Comparison of ENCODE assay signal across 10 cellular contexts in the genomic region with DNA sequence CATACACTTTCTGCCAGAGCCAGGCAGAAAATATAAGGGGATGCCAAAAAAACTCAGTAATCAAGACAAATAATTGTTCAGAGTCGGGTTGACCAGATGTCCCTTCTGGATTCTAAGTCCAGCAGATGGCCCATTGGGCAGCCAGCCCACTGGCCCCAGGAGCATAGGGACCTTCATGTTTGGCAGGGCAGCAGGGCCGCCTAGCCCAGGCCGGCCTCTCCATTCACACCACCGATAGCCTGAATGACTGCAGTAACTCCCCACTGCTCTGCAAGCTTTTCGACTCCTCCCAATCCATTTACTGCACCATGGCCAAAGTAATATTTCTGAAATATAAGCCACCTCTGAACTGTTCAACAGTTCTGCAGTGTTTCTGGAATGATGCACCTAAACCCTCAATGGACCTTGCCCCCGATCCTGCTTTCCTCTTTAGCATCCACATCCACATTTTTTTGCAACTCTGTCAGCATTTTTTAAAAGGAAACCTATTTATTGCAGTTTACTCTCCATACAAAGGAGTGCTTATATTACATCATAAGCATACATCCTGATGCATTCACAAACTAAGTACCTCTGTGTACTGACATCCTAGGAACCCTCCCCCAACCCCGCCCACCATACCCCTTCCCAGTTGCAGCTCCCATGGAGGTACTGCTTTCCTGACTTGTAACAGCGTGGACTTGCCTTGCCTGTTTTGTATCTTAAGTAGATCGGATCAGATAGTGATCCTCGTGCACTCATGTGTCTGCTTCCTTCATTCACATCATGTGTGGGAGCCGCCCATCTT.
DNase-seq lines count a peak whose midpoint lies in the region; ATAC-seq and TF ChIP-seq lines count a peak whose summit lies in the region.
"Had no signal": no experiment of that assay in that cellular context is flagged by ENCODE, and none has a peak within 500 bp of the region (broad histone marks: within the 10 kb centered on the region; RNA-seq: fewer than 3 reads in every experiment).

No MANE protein-coding gene starts in this region.

- ATAC-seq in GM21528 (IDR thresholded peaks at IDR 0.05; ENCODE audit: low FRiP score, unreplicated experiment): no peak
- ATAC-seq in HG03342 (IDR thresholded peaks at IDR 0.05; ENCODE audit: unreplicated experiment): no peak
- ATAC-seq: gastroesophageal sphincter had no signal

- peaks cover 0 to 21% (median 21%) of the 10 kb centered on the region in 5 donors for H3K4me1 ChIP-seq in subcutaneous abdominal adipose tissue (ENCODE audit: control insufficient read depth in 5 of 5, insufficient read depth in 5 of 5, low read length in 5 of 5)

- H3K36me3 ChIP-seq in WERI-Rb-1 (no peaks in the 10 kb centered on the region), subcutaneous abdominal adipose tissue (ENCODE audit: control insufficient read depth in 5 of 5, insufficient read depth in 5 of 5, low read length in 5 of 5) (no peaks in the 10 kb centered on the region)
- H3K36me3 ChIP-seq: cardiac muscle cell, gastroesophageal sphincter had no signal

- H3K9me3 ChIP-seq in WERI-Rb-1 (ENCODE audit: severe bottlenecking): no peaks in the 10 kb centered on the region
- no peaks in the 10 kb centered on the region for H3K9me3 ChIP-seq in subcutaneous abdominal adipose tissue (ENCODE audit: control insufficient read depth in 5 of 5, low read length in 5 of 5)
- H3K9me3 ChIP-seq: gastroesophageal sphincter had no signal

- H3K27ac ChIP-seq in WERI-Rb-1 (no peak overlapping the region; the same call in 1 of the 2 replicates), subcutaneous abdominal adipose tissue (ENCODE audit: low read depth, low read length) (peak overlapping the region; percentile 38)
- H3K27ac ChIP-seq: cardiac muscle cell, gastroesophageal sphincter had no signal

- H3K27me3 ChIP-seq in WERI-Rb-1 (ENCODE audit: insufficient read depth, low read depth, severe bottlenecking): no peaks in the 10 kb centered on the region
- no peaks in the 10 kb centered on the region for H3K27me3 ChIP-seq in subcutaneous abdominal adipose tissue (ENCODE audit: control insufficient read depth in 5 of 5, insufficient read depth in 4 of 5, low read length in 5 of 5)
- H3K27me3 ChIP-seq: cardiac muscle cell, gastroesophageal sphincter had no signal

- H3K9ac ChIP-seq in subcutaneous abdominal adipose tissue (ENCODE audit: low read length in 5 of 5): no peak overlapping the region

- DNase-seq in NCI-H1092 treated with DMSO at 0.1 percent for 48 hours (lab: John Stamatoyannopoulos, UW) (peak; percentile 37), NCI-H1092 (lab: John Stamatoyannopoulos, UW) (no peak), WERI-Rb-1 (peak; percentile 20), hippocampal formation (lab: John Stamatoyannopoulos, UW) (peak; percentile 24 to 29)
- no peak for DNase-seq in stimulated activated naive CD4-positive, alpha-beta T cell treated with Interleukin-2 at 50 U/mL for 16 hours (lab: John Stamatoyannopoulos, UW)

- no peak for TF ChIP-seq CTCF in WERI-Rb-1 (IDR thresholded peaks at IDR 0.05; ENCODE audit: low read depth, low read length)

- H3K4me3 ChIP-seq in WERI-Rb-1 (ENCODE audit: low read depth, low read length): no peak overlapping the region
- no peak overlapping the region for H3K4me3 ChIP-seq in subcutaneous abdominal adipose tissue (ENCODE audit: low read depth in 1 of 5, low read length in 5 of 5)
- H3K4me3 ChIP-seq: cardiac muscle cell, gastroesophageal sphincter had no signal

Comparison
In these comparisons a context has a peak if more than half of its experiments do, and no peak if none do; other contexts are left out.
1. DNase-seq: peak in NCI-H1092 treated with DMSO at 0.1 percent for 48 hours (single experiment), WERI-Rb-1 (single experiment) and hippocampal formation (2 of 2); none in NCI-H1092 (single experiment) and stimulated activated naive CD4-positive, alpha-beta T cell treated with Interleukin-2 at 50 U/mL for 16 hours (single experiment).